1 cellular context compared by ENCODE assay signal in the genomic region with DNA sequence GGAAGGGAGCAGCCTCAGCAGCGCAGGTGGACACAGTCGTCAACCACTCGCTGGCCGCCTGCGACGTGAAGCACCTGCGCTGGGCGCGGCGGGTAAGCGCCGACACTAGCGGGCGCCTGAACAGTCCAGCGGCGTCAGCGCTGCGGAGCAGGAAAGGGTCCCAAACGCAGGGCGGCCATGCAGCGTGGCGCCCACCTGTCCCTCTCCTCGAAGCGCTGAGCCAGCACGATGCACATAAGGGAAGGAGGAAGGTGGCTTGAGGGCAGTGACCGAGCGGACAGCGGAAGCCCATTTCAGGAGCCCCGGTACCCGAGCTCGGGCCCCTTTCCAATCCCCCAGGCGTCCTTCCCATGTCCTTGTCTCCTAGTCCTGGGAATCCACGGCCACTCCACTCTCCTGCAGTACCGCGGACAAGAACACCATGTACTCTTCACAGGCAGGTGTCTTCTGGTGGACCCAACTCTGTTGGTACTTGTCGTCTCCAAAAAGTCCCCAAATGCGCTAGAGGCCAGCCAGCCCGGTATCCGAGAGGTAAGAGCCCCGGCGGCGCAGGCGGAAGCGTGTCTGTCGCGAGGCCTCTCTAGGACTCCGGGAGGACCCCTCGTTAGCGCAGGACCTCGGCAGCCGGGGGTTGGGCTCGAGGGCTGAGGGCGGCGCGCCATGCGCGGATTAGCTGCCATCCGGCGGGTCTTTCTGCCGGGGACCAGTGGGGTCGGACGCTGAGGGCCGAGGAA.
TF ChIP-seq lines count a peak whose summit lies in the region.

No MANE protein-coding gene starts in this region.

TF ChIP-seq in WTC11, 78 proteins besides CTCF, POLR2A, EP300 and RAD21 (continued from another document and continues in another):
- TF ChIP-seq, protein P1, sequence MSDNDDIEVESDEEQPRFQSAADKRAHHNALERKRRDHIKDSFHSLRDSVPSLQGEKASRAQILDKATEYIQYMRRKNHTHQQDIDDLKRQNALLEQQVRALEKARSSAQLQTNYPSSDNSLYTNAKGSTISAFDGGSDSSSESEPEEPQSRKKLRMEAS (CRISPR knock-in tag; IDR thresholded peaks at IDR 0.05) = peak; percentile 99
- TF ChIP-seq SMAD3 (CRISPR knock-in tag; IDR thresholded peaks at IDR 0.05; ENCODE audit: borderline replicate concordance) = peak; percentile 99
- TF ChIP-seq, protein P2, sequence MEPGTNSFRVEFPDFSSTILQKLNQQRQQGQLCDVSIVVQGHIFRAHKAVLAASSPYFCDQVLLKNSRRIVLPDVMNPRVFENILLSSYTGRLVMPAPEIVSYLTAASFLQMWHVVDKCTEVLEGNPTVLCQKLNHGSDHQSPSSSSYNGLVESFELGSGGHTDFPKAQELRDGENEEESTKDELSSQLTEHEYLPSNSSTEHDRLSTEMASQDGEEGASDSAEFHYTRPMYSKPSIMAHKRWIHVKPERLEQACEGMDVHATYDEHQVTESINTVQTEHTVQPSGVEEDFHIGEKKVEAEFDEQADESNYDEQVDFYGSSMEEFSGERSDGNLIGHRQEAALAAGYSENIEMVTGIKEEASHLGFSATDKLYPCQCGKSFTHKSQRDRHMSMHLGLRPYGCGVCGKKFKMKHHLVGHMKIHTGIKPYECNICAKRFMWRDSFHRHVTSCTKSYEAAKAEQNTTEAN (CRISPR knock-in tag; IDR thresholded peaks at IDR 0.05) = peak; percentile 97
- TF ChIP-seq, protein P3, sequence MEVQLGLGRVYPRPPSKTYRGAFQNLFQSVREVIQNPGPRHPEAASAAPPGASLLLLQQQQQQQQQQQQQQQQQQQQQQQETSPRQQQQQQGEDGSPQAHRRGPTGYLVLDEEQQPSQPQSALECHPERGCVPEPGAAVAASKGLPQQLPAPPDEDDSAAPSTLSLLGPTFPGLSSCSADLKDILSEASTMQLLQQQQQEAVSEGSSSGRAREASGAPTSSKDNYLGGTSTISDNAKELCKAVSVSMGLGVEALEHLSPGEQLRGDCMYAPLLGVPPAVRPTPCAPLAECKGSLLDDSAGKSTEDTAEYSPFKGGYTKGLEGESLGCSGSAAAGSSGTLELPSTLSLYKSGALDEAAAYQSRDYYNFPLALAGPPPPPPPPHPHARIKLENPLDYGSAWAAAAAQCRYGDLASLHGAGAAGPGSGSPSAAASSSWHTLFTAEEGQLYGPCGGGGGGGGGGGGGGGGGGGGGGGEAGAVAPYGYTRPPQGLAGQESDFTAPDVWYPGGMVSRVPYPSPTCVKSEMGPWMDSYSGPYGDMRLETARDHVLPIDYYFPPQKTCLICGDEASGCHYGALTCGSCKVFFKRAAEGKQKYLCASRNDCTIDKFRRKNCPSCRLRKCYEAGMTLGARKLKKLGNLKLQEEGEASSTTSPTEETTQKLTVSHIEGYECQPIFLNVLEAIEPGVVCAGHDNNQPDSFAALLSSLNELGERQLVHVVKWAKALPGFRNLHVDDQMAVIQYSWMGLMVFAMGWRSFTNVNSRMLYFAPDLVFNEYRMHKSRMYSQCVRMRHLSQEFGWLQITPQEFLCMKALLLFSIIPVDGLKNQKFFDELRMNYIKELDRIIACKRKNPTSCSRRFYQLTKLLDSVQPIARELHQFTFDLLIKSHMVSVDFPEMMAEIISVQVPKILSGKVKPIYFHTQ (CRISPR knock-in tag; IDR thresholded peaks at IDR 0.05) = no peak
- TF ChIP-seq, protein P4, sequence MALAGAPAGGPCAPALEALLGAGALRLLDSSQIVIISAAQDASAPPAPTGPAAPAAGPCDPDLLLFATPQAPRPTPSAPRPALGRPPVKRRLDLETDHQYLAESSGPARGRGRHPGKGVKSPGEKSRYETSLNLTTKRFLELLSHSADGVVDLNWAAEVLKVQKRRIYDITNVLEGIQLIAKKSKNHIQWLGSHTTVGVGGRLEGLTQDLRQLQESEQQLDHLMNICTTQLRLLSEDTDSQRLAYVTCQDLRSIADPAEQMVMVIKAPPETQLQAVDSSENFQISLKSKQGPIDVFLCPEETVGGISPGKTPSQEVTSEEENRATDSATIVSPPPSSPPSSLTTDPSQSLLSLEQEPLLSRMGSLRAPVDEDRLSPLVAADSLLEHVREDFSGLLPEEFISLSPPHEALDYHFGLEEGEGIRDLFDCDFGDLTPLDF (CRISPR knock-in tag; IDR thresholded peaks at IDR 0.05) = peak; percentile 98
- TF ChIP-seq ZNF138 (CRISPR knock-in tag; conservative IDR thresholded peaks at IDR 0.05) = peak; percentile 95
- TF ChIP-seq, protein P5, sequence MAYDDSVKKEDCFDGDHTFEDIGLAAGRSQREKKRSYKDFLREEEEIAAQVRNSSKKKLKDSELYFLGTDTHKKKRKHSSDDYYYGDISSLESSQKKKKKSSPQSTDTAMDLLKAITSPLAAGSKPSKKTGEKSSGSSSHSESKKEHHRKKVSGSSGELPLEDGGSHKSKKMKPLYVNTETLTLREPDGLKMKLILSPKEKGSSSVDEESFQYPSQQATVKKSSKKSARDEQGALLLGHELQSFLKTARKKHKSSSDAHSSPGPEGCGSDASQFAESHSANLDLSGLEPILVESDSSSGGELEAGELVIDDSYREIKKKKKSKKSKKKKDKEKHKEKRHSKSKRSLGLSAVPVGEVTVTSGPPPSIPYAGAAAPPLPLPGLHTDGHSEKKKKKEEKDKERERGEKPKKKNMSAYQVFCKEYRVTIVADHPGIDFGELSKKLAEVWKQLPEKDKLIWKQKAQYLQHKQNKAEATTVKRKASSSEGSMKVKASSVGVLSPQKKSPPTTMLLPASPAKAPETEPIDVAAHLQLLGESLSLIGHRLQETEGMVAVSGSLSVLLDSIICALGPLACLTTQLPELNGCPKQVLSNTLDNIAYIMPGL (CRISPR knock-in tag; IDR thresholded peaks at IDR 0.05) = peak; percentile 61
- TF ChIP-seq ZNF423 (CRISPR knock-in tag; IDR thresholded peaks at IDR 0.05) = no peak
- no peak for TF ChIP-seq PRRX2 (CRISPR knock-in tag; IDR thresholded peaks at IDR 0.05)
- TF ChIP-seq, protein P6, sequence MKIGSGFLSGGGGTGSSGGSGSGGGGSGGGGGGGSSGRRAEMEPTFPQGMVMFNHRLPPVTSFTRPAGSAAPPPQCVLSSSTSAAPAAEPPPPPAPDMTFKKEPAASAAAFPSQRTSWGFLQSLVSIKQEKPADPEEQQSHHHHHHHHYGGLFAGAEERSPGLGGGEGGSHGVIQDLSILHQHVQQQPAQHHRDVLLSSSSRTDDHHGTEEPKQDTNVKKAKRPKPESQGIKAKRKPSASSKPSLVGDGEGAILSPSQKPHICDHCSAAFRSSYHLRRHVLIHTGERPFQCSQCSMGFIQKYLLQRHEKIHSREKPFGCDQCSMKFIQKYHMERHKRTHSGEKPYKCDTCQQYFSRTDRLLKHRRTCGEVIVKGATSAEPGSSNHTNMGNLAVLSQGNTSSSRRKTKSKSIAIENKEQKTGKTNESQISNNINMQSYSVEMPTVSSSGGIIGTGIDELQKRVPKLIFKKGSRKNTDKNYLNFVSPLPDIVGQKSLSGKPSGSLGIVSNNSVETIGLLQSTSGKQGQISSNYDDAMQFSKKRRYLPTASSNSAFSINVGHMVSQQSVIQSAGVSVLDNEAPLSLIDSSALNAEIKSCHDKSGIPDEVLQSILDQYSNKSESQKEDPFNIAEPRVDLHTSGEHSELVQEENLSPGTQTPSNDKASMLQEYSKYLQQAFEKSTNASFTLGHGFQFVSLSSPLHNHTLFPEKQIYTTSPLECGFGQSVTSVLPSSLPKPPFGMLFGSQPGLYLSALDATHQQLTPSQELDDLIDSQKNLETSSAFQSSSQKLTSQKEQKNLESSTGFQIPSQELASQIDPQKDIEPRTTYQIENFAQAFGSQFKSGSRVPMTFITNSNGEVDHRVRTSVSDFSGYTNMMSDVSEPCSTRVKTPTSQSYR (CRISPR knock-in tag; IDR thresholded peaks at IDR 0.05) = peak; percentile 97
- TF ChIP-seq, protein P7, sequence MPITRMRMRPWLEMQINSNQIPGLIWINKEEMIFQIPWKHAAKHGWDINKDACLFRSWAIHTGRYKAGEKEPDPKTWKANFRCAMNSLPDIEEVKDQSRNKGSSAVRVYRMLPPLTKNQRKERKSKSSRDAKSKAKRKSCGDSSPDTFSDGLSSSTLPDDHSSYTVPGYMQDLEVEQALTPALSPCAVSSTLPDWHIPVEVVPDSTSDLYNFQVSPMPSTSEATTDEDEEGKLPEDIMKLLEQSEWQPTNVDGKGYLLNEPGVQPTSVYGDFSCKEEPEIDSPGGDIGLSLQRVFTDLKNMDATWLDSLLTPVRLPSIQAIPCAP (CRISPR knock-in tag; IDR thresholded peaks at IDR 0.05) = peak; percentile 96
- no peak for TF ChIP-seq HMGA2 (CRISPR knock-in tag; IDR thresholded peaks at IDR 0.05)
- TF ChIP-seq ESRRA (CRISPR knock-in tag; IDR thresholded peaks at IDR 0.05; ENCODE audit: borderline replicate concordance) = peak; percentile 98
- peak; percentile 93; the same call in 1 of the 2 replicates for TF ChIP-seq IRF2 (CRISPR knock-in tag; IDR thresholded peaks at IDR 0.05; ENCODE audit: borderline replicate concordance, low read depth)
- TF ChIP-seq, protein P8, sequence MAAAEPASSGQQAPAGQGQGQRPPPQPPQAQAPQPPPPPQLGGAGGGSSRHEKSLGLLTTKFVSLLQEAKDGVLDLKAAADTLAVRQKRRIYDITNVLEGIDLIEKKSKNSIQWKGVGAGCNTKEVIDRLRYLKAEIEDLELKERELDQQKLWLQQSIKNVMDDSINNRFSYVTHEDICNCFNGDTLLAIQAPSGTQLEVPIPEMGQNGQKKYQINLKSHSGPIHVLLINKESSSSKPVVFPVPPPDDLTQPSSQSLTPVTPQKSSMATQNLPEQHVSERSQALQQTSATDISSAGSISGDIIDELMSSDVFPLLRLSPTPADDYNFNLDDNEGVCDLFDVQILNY (CRISPR knock-in tag; IDR thresholded peaks at IDR 0.05) = peak; percentile 75
- TF ChIP-seq NR1H2 (CRISPR knock-in tag; IDR thresholded peaks at IDR 0.05) = peak; percentile 97
- peak; percentile 99 for TF ChIP-seq JUN (CRISPR knock-in tag; IDR thresholded peaks at IDR 0.05)
- TF ChIP-seq, protein P9, sequence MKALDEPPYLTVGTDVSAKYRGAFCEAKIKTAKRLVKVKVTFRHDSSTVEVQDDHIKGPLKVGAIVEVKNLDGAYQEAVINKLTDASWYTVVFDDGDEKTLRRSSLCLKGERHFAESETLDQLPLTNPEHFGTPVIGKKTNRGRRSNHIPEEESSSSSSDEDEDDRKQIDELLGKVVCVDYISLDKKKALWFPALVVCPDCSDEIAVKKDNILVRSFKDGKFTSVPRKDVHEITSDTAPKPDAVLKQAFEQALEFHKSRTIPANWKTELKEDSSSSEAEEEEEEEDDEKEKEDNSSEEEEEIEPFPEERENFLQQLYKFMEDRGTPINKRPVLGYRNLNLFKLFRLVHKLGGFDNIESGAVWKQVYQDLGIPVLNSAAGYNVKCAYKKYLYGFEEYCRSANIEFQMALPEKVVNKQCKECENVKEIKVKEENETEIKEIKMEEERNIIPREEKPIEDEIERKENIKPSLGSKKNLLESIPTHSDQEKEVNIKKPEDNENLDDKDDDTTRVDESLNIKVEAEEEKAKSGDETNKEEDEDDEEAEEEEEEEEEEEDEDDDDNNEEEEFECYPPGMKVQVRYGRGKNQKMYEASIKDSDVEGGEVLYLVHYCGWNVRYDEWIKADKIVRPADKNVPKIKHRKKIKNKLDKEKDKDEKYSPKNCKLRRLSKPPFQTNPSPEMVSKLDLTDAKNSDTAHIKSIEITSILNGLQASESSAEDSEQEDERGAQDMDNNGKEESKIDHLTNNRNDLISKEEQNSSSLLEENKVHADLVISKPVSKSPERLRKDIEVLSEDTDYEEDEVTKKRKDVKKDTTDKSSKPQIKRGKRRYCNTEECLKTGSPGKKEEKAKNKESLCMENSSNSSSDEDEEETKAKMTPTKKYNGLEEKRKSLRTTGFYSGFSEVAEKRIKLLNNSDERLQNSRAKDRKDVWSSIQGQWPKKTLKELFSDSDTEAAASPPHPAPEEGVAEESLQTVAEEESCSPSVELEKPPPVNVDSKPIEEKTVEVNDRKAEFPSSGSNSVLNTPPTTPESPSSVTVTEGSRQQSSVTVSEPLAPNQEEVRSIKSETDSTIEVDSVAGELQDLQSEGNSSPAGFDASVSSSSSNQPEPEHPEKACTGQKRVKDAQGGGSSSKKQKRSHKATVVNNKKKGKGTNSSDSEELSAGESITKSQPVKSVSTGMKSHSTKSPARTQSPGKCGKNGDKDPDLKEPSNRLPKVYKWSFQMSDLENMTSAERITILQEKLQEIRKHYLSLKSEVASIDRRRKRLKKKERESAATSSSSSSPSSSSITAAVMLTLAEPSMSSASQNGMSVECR (CRISPR knock-in tag; IDR thresholded peaks at IDR 0.05; ENCODE audit: borderline replicate concordance) = peak; percentile 99
- TF ChIP-seq, protein P10, sequence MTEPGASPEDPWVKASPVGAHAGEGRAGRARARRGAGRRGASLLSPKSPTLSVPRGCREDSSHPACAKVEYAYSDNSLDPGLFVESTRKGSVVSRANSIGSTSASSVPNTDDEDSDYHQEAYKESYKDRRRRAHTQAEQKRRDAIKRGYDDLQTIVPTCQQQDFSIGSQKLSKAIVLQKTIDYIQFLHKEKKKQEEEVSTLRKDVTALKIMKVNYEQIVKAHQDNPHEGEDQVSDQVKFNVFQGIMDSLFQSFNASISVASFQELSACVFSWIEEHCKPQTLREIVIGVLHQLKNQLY (CRISPR knock-in tag; IDR thresholded peaks at IDR 0.05) = 0 out of 2 replicates have a peak, but pooled peaks have one; percentile 13
- no peak for TF ChIP-seq ZNF396 (CRISPR knock-in tag; IDR thresholded peaks at IDR 0.05; ENCODE audit: borderline replicate concordance)
- TF ChIP-seq, protein P11, sequence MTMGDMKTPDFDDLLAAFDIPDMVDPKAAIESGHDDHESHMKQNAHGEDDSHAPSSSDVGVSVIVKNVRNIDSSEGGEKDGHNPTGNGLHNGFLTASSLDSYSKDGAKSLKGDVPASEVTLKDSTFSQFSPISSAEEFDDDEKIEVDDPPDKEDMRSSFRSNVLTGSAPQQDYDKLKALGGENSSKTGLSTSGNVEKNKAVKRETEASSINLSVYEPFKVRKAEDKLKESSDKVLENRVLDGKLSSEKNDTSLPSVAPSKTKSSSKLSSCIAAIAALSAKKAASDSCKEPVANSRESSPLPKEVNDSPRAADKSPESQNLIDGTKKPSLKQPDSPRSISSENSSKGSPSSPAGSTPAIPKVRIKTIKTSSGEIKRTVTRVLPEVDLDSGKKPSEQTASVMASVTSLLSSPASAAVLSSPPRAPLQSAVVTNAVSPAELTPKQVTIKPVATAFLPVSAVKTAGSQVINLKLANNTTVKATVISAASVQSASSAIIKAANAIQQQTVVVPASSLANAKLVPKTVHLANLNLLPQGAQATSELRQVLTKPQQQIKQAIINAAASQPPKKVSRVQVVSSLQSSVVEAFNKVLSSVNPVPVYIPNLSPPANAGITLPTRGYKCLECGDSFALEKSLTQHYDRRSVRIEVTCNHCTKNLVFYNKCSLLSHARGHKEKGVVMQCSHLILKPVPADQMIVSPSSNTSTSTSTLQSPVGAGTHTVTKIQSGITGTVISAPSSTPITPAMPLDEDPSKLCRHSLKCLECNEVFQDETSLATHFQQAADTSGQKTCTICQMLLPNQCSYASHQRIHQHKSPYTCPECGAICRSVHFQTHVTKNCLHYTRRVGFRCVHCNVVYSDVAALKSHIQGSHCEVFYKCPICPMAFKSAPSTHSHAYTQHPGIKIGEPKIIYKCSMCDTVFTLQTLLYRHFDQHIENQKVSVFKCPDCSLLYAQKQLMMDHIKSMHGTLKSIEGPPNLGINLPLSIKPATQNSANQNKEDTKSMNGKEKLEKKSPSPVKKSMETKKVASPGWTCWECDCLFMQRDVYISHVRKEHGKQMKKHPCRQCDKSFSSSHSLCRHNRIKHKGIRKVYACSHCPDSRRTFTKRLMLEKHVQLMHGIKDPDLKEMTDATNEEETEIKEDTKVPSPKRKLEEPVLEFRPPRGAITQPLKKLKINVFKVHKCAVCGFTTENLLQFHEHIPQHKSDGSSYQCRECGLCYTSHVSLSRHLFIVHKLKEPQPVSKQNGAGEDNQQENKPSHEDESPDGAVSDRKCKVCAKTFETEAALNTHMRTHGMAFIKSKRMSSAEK (CRISPR knock-in tag; IDR thresholded peaks at IDR 0.05; ENCODE audit: borderline replicate concordance) = 0 out of 2 replicates have a peak, but pooled peaks have one; percentile 70
- peak; percentile 97 for TF ChIP-seq TCF7 (CRISPR knock-in tag; IDR thresholded peaks at IDR 0.05; ENCODE audit: low read depth)
